Comparison of ENCODE assay signal across 27 cellular contexts in the genomic region with DNA sequence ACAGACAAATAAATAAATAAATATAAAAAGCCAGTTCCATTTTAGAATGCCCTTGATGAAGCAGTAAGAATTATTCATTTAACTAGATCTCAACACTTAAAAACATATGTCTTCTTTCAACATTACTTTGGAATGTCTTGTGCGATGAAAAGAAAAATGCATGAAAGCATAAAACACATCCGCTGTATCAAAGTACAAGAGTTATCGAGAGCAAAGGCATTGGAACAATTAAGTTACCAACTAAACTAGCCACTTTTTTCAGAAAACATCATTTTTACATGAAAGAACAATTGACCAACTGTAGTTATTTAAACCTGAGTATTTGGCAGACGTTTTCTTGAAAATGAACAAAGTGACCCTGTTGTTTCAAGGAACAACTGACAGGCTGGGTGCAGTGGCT. TPM values are rescaled to one million over a fixed set of nuclear protein-coding genes. Genes with fewer than 3 reads are reported as not detected.
"Had no signal": no experiment of that assay in that cellular context is flagged by ENCODE, and none has a peak within 500 bp of the region (broad histone marks: within the 10 kb centered on the region; RNA-seq: fewer than 3 reads in every experiment).

No MANE protein-coding gene starts in this region.

- ATAC-seq: stimulated activated effector memory CD8-positive, alpha-beta T cell treated with anti-CD3 and anti-CD28 coated beads, Interleukin-12 subunit alpha, Interleukin-12 subunit beta, amount 100 ng/mL, for 72 hours; stimulated activated memory B cell treated with anti-CD40 and anti-IgM and Interleukin-4, amounts not matched to agents 10 μg/mL and 1 μg/mL and 100 μg/mL, for 72 hours; stimulated activated naive B cell treated with anti-CD40 and anti-IgM and Interleukin-4, amounts not matched to agents 10 μg/mL and 1 μg/mL and 100 μg/mL, for 72 hours; stimulated activated naive CD8-positive, alpha-beta T cell treated with anti-CD3 and anti-CD28 coated beads, Interleukin-15, amount 100 ng/mL, for 72 hours; stimulated activated naive CD8-positive, alpha-beta T cell treated with anti-CD3 and anti-CD28 coated beads, Interleukin-15, Interleukin-2, amounts not matched to agents 100 U/mL and 50 U/mL, for 24 hours; upper lobe of right lung had no signal

- DNase-seq: stimulated activated CD4-positive, alpha-beta T cell treated with anti-CD3 and anti-CD28 coated beads, Interleukin-2, amount 100 ng/mL, for 48 hours; stimulated activated CD4-positive, alpha-beta T cell treated with anti-CD3 and anti-CD28 coated beads, Interleukin-4, amount 100 ng/mL, for 1 hour; stimulated activated CD4-positive, alpha-beta T cell treated with anti-CD3 and anti-CD28 coated beads, Interleukin-4, amount 100 ng/mL, for 24 hours; stimulated activated CD4-positive, alpha-beta T cell treated with anti-CD3 and anti-CD28 coated beads, Interleukin-4, amount 100 ng/mL, for 4 hours; stimulated activated CD8-positive, alpha-beta memory T cell treated with anti-CD3 and anti-CD28 coated beads, Interleukin-4, amount 100 ng/mL, for 48 hours; stimulated activated naive B cell treated with anti-CD40 and anti-IgM and Interleukin-4, amounts not matched to agents 10 μg/mL and 1 μg/mL and 100 μg/mL, for 72 hours; stimulated activated naive CD4-positive, alpha-beta T cell; stimulated activated naive CD4-positive, alpha-beta T cell treated with Interleukin-2 at 50 U/mL for 16 hours; stimulated activated naive CD8-positive, alpha-beta T cell treated with anti-CD3 and anti-CD28 coated beads, Interleukin-15, amount 100 ng/mL, for 72 hours; stimulated activated naive CD8-positive, alpha-beta T cell treated with anti-CD3 and anti-CD28 coated beads, Interleukin-15, Interleukin-2, amounts not matched to agents 100 U/mL and 50 U/mL, for 24 hours; stomach; testis; thyroid gland; tibial artery; transverse colon; trophoblast cell; upper lobe of left lung; upper lobe of right lung; uterus had no signal

- H3K4me1 ChIP-seq: stomach, suprapubic skin, testis, thyroid gland, tibial artery, tibial nerve, transverse colon, upper lobe of left lung, upper lobe of right lung, uterus, vagina had no signal

- H3K27me3 ChIP-seq: testis, thyroid gland, tibial artery, tibial nerve, upper lobe of left lung, uterus, vagina had no signal

- H3K9me3 ChIP-seq: testis, thyroid gland, transverse colon, uterus, vagina had no signal

- H3K36me3 ChIP-seq: stomach, suprapubic skin, thoracic aorta, thyroid gland, tibial artery, tibial nerve, transverse colon, upper lobe of left lung, upper lobe of right lung, uterus, vagina had no signal

- FAIRE-seq: urothelium cell line had no signal

- H3K4me3 ChIP-seq: stomach, suprapubic skin, testis, thoracic aorta, thyroid gland, tibial artery, tibial nerve, transverse colon, upper lobe of left lung, upper lobe of right lung, uterus, vagina had no signal

- H3K27ac ChIP-seq: stomach, suprapubic skin, testis, thoracic aorta, thyroid gland, tibial artery, tibial nerve, transverse colon, upper lobe of left lung, upper lobe of right lung, uterus, vagina had no signal

RNA-seq across cellular contexts. Expression of a gene that starts 27.5 kb away (rescaled TPM):
- total RNA-seq: subcutaneous adipose tissue had no signal
